1 cellular context compared by ENCODE assay signal in the genomic region with DNA sequence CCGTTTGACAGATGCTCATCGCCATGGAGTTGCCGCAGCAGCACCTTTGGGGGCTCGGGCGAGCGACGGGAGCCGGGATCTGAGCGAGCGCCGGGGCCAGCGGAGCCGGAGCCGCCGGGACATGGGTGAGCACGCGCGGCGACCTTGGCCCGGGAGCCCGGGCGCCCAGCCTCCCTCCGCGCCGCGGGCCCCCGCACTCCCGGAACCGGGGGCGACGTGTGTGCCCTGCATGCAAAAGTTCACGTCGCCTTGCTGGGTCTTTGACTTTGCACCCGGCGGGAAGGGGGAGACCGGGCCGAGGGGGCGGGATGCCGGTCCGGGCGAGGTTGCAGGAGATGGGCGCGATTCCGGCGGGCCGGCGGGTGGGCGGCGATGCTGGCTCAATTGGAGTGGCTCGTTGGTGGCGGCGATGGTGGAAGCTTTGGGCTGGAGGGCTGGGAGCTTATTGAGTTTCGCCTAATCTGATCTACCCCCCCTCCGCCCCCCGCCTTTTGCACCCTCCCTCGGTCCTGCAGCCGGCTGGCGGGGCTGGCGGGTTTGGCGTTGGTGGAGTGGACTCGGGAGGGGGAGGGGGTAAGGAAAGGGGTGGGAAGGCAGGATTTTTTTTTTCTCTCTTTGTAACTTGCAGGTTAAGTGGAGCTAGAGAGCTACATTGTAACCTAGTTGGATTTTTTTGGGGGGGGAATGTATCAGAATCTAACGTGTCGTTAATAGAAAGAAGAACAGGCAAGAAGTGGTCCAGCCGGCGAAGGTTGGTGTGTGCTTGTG.
TF ChIP-seq lines count a peak whose summit lies in the region.

A gene (plus strand): TSS at position 618 of the 768 bp plus-strand sequence. CDS start 20,459 bp downstream, outside the sequence.

TF ChIP-seq in HEK293, 187 proteins besides CTCF, POLR2A, EP300 and RAD21 (continued from another document):
- TF ChIP-seq, protein P1, sequence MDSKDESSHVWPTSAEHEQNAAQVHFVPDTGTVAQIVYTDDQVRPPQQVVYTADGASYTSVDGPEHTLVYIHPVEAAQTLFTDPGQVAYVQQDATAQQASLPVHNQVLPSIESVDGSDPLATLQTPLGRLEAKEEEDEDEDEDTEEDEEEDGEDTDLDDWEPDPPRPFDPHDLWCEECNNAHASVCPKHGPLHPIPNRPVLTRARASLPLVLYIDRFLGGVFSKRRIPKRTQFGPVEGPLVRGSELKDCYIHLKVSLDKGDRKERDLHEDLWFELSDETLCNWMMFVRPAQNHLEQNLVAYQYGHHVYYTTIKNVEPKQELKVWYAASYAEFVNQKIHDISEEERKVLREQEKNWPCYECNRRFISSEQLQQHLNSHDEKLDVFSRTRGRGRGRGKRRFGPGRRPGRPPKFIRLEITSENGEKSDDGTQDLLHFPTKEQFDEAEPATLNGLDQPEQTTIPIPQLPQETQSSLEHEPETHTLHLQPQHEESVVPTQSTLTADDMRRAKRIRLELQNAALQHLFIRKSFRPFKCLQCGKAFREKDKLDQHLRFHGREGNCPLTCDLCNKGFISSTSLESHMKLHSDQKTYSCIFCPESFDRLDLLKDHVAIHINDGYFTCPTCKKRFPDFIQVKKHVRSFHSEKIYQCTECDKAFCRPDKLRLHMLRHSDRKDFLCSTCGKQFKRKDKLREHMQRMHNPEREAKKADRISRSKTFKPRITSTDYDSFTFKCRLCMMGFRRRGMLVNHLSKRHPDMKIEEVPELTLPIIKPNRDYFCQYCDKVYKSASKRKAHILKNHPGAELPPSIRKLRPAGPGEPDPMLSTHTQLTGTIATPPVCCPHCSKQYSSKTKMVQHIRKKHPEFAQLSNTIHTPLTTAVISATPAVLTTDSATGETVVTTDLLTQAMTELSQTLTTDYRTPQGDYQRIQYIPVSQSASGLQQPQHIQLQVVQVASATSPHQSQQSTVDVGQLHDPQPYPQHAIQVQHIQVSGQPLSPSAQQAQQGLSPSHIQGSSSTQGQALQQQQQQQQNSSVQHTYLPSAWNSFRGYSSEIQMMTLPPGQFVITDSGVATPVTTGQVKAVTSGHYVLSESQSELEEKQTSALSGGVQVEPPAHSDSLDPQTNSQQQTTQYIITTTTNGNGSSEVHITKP (tag by site-specific recombination; IDR thresholded peaks at IDR 0.05): peak; percentile 92
- TF ChIP-seq ZNF792 (tag by site-specific recombination; IDR thresholded peaks at IDR 0.05) (no peak), MEIS1 (CRISPR knock-in tag; IDR thresholded peaks at IDR 0.05; ENCODE audit: borderline replicate concordance) (no peak), ZNF341 (tag by site-specific recombination; IDR thresholded peaks at IDR 0.05; ENCODE audit: low read depth) (0 out of 2 replicates have a peak, but pooled peaks have one; percentile 22), ZNF433 (tag by site-specific recombination; IDR thresholded peaks at IDR 0.05; ENCODE audit: low read depth) (no peak), ZNF501 (tag by site-specific recombination; IDR thresholded peaks at IDR 0.05) (0 out of 2 replicates have a peak, but pooled peaks have one; percentile 22), ZNF239 (tag by site-specific recombination; IDR thresholded peaks at IDR 0.05) (0 out of 2 replicates have a peak, but pooled peaks have one; percentile 11), ZNF335 (tag by site-specific recombination; conservative IDR thresholded peaks at IDR 0.05) (peak; percentile 99), KLF1 (tag by site-specific recombination; IDR thresholded peaks at IDR 0.05) (0 out of 2 replicates have a peak, but pooled peaks have one; percentile 26), BCL11B (tag by site-specific recombination; IDR thresholded peaks at IDR 0.05; ENCODE audit: low read depth) (peak; percentile 56; the same call in 1 of the 2 replicates), ZNF600 (tag by site-specific recombination; IDR thresholded peaks at IDR 0.05) (0 out of 2 replicates have a peak, but pooled peaks have one; percentile 18), ZFP3 (tag by site-specific recombination; IDR thresholded peaks at IDR 0.05; ENCODE audit: low read depth) (no peak), EGR2 (tag by site-specific recombination; IDR thresholded peaks at IDR 0.05; ENCODE audit: low read depth) (peak; percentile 75), SP3 (tag by site-specific recombination; IDR thresholded peaks at IDR 0.05) (peak; percentile 38; the same call in 1 of the 2 replicates)
- TF ChIP-seq, protein P2, sequence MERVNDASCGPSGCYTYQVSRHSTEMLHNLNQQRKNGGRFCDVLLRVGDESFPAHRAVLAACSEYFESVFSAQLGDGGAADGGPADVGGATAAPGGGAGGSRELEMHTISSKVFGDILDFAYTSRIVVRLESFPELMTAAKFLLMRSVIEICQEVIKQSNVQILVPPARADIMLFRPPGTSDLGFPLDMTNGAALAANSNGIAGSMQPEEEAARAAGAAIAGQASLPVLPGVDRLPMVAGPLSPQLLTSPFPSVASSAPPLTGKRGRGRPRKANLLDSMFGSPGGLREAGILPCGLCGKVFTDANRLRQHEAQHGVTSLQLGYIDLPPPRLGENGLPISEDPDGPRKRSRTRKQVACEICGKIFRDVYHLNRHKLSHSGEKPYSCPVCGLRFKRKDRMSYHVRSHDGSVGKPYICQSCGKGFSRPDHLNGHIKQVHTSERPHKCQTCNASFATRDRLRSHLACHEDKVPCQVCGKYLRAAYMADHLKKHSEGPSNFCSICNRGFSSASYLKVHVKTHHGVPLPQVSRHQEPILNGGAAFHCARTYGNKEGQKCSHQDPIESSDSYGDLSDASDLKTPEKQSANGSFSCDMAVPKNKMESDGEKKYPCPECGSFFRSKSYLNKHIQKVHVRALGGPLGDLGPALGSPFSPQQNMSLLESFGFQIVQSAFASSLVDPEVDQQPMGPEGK (tag by site-specific recombination; IDR thresholded peaks at IDR 0.05): peak; percentile 74; the same call in 1 of the 2 replicates
- TF ChIP-seq, protein P3, sequence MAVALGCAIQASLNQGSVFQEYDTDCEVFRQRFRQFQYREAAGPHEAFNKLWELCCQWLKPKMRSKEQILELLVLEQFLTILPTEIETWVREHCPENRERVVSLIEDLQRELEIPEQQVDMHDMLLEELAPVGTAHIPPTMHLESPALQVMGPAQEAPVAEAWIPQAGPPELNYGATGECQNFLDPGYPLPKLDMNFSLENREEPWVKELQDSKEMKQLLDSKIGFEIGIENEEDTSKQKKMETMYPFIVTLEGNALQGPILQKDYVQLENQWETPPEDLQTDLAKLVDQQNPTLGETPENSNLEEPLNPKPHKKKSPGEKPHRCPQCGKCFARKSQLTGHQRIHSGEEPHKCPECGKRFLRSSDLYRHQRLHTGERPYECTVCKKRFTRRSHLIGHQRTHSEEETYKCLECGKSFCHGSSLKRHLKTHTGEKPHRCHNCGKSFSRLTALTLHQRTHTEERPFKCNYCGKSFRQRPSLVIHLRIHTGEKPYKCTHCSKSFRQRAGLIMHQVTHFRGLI (tag by site-specific recombination; IDR thresholded peaks at IDR 0.05): peak; percentile 46; the same call in 1 of the 2 replicates
- TF ChIP-seq, protein P4, sequence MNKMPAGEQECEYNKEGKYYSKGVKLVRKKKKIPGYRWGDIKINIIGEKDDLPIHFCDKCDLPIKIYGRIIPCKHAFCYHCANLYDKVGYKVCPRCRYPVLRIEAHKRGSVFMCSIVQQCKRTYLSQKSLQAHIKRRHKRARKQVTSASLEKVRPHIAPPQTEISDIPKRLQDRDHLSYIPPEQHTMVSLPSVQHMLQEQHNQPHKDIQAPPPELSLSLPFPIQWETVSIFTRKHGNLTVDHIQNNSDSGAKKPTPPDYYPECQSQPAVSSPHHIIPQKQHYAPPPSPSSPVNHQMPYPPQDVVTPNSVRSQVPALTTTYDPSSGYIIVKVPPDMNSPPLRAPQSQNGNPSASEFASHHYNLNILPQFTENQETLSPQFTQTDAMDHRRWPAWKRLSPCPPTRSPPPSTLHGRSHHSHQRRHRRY (tag by site-specific recombination; IDR thresholded peaks at IDR 0.05): no peak
- TF ChIP-seq, protein P5, sequence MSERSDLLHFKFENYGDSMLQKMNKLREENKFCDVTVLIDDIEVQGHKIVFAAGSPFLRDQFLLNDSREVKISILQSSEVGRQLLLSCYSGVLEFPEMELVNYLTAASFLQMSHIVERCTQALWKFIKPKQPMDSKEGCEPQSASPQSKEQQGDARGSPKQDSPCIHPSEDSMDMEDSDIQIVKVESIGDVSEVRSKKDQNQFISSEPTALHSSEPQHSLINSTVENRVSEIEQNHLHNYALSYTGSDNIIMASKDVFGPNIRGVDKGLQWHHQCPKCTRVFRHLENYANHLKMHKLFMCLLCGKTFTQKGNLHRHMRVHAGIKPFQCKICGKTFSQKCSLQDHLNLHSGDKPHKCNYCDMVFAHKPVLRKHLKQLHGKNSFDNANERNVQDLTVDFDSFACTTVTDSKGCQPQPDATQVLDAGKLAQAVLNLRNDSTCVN (tag by site-specific recombination; optimal IDR thresholded peaks at IDR 0.05): peak; percentile 74
- TF ChIP-seq, protein P6, sequence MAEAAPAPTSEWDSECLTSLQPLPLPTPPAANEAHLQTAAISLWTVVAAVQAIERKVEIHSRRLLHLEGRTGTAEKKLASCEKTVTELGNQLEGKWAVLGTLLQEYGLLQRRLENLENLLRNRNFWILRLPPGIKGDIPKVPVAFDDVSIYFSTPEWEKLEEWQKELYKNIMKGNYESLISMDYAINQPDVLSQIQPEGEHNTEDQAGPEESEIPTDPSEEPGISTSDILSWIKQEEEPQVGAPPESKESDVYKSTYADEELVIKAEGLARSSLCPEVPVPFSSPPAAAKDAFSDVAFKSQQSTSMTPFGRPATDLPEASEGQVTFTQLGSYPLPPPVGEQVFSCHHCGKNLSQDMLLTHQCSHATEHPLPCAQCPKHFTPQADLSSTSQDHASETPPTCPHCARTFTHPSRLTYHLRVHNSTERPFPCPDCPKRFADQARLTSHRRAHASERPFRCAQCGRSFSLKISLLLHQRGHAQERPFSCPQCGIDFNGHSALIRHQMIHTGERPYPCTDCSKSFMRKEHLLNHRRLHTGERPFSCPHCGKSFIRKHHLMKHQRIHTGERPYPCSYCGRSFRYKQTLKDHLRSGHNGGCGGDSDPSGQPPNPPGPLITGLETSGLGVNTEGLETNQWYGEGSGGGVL (tag by site-specific recombination; IDR thresholded peaks at IDR 0.05): peak; percentile 88
